Comparison of ENCODE assay signal across 20 cellular contexts in genomic region chr16:65061263-65061662, GRCh38.
A peak's percentile ranks its signal among the peaks of the same experiment; 100 is the strongest.
DNase-seq lines count a peak whose midpoint lies in the region; ATAC-seq, FAIRE-seq and TF ChIP-seq lines count a peak whose summit lies in the region.
"Had no signal": no experiment of that assay in that cellular context is flagged by ENCODE, and none has a peak within 500 bp of the region (broad histone marks: within the 10 kb centered on the region; RNA-seq: fewer than 3 reads in every experiment).

No MANE protein-coding gene starts in this region.

- peaks cover 94% of the 10 kb centered on the region for H4K20me1 ChIP-seq in astrocyte (ENCODE audit: insufficient read depth, low read length)
- H4K20me1 ChIP-seq: BLaER1 treated with 17β-estradiol and CSF1 and Interleukin-3, amounts not matched to agents 10 nM and 100 nM had no signal

- ATAC-seq in pancreas = no peak
- ATAC-seq in GM21390 (IDR thresholded peaks at IDR 0.05; ENCODE audit: unreplicated experiment) = no peak
- ATAC-seq: GM23338, HCT116 had no signal

- no peak for DNase-seq in HFFc6
- no peak for DNase-seq in astrocyte (ENCODE audit: low read depth)
- DNase-seq in pancreas = no peak
- no peak for DNase-seq in ACHN
- no peak for DNase-seq in RKO (ENCODE audit: low spot score)
- no peak for DNase-seq in CD4-positive, alpha-beta memory T cell
- DNase-seq: 8988T; CD8-positive, alpha-beta memory T cell; COR-L47; DMS 273 treated with DMSO at 0.1 percent for 48 hours; H7 had no signal

- H3K9me3 Mint-ChIP-seq in HFFc6 (no peaks in the 10 kb centered on the region), astrocyte (ENCODE audit: unreplicated experiment) (no peaks in the 10 kb centered on the region)
- H3K9me3 Mint-ChIP-seq in CD4-positive, alpha-beta memory T cell = peaks cover 3 to 15% (median 9%) of the 10 kb centered on the region in 8 donors
- H3K9me3 Mint-ChIP-seq: GM23338 had no signal

- peak overlapping the region; percentile 42 for H3K4me2 ChIP-seq in astrocyte (ENCODE audit: low read length)
- H3K4me2 ChIP-seq: BLaER1 treated with 17β-estradiol and CSF1 and Interleukin-3, amounts not matched to agents 10 nM and 100 nM; GM23338 had no signal

- H3K27me3 Mint-ChIP-seq in HFFc6 (ENCODE audit: insufficient read depth) (peaks cover 1% of the 10 kb centered on the region), astrocyte (ENCODE audit: low read depth, unreplicated experiment) (no peaks in the 10 kb centered on the region)
- H3K27me3 Mint-ChIP-seq in CD4-positive, alpha-beta memory T cell = no peaks in the 10 kb centered on the region
- H3K27me3 Mint-ChIP-seq: B cell had no signal

- H3K4me1 Mint-ChIP-seq in HFFc6 (ENCODE audit: low read depth) (peaks cover 75% of the 10 kb centered on the region), astrocyte (ENCODE audit: low read depth, unreplicated experiment) (peaks cover 37% of the 10 kb centered on the region)
- H3K4me1 Mint-ChIP-seq in CD4-positive, alpha-beta memory T cell = no peaks in the 10 kb centered on the region
- H3K4me1 Mint-ChIP-seq: B cell; CD8-positive, alpha-beta memory T cell had no signal

- H3K27ac Mint-ChIP-seq in HFFc6 = 0 out of 2 replicates have a peak overlapping the region, but pooled peaks have one; percentile 26
- no peak overlapping the region for H3K27ac Mint-ChIP-seq in astrocyte (ENCODE audit: unreplicated experiment)
- no peak overlapping the region for H3K27ac Mint-ChIP-seq in CD4-positive, alpha-beta memory T cell
- H3K27ac Mint-ChIP-seq: B cell; CD8-positive, alpha-beta memory T cell; GM23338 had no signal

- H3K27me3 ChIP-seq in astrocyte (ENCODE audit: insufficient read depth, low read length) = no peaks in the 10 kb centered on the region
- H3K27me3 ChIP-seq in pancreas = no peaks in the 10 kb centered on the region
- H3K27me3 ChIP-seq in CD4-positive, alpha-beta memory T cell (ENCODE audit: insufficient read depth, low read length) = no peaks in the 10 kb centered on the region
- H3K27me3 ChIP-seq: BLaER1 treated with 17β-estradiol and CSF1 and Interleukin-3, amounts not matched to agents 10 nM and 100 nM had no signal

- H3K4me1 ChIP-seq in astrocyte (ENCODE audit: insufficient read depth, low read length) (peaks cover 10% of the 10 kb centered on the region), pancreas (no peaks in the 10 kb centered on the region)
- H3K4me1 ChIP-seq in CD4-positive, alpha-beta memory T cell (ENCODE audit: insufficient read depth, low read length) = no peaks in the 10 kb centered on the region
- H3K4me1 ChIP-seq: BLaER1 treated with 17β-estradiol and CSF1 and Interleukin-3, amounts not matched to agents 10 nM and 100 nM had no signal

- H3K36me3 ChIP-seq in astrocyte (ENCODE audit: insufficient read depth, low read length) (peaks cover 21% of the 10 kb centered on the region), pancreas (no peaks in the 10 kb centered on the region)
- H3K36me3 ChIP-seq in CD4-positive, alpha-beta memory T cell (ENCODE audit: insufficient read depth, low read length) = no peaks in the 10 kb centered on the region
- H3K36me3 ChIP-seq: BLaER1 treated with 17β-estradiol and CSF1 and Interleukin-3, amounts not matched to agents 10 nM and 100 nM had no signal

- in situ Hi-C loops in ACHN (cut with HindIII; ENCODE audit: low pct_ligation_motif_present, low pct_unique_long_range_greater_than_20kb, low sequenced_read_pairs) = no loop called here

- H3K9me3 ChIP-seq in astrocyte (ENCODE audit: insufficient read depth, low read depth, low read length) = no peaks in the 10 kb centered on the region
- H3K9me3 ChIP-seq in pancreas = no peaks in the 10 kb centered on the region
- no peaks in the 10 kb centered on the region for H3K9me3 ChIP-seq in CD4-positive, alpha-beta memory T cell (ENCODE audit: control insufficient read depth in 1 of 2, low read length in 2 of 2)
- H3K9me3 ChIP-seq: BLaER1 treated with 17β-estradiol and CSF1 and Interleukin-3, amounts not matched to agents 10 nM and 100 nM had no signal

- POLR2A ChIA-PET in CD4-positive, alpha-beta memory T cell (lab: Charles Lee; ENCODE audit: partially characterized antibody) = no interaction called here

- H3K36me3 Mint-ChIP-seq in HFFc6 (ENCODE audit: low read depth) (peaks cover 28% of the 10 kb centered on the region), astrocyte (ENCODE audit: low read depth, unreplicated experiment) (peaks cover 24% of the 10 kb centered on the region)
- H3K36me3 Mint-ChIP-seq in CD4-positive, alpha-beta memory T cell = no peaks in the 10 kb centered on the region
- H3K36me3 Mint-ChIP-seq: CD8-positive, alpha-beta memory T cell had no signal

- H3K27ac ChIP-seq in astrocyte (ENCODE audit: low read depth, low read length) = peak overlapping the region; percentile 37
- no peak overlapping the region for H3K27ac ChIP-seq in pancreas
- H3K27ac ChIP-seq in CD4-positive, alpha-beta memory T cell (ENCODE audit: low read depth, low read length) = no peak overlapping the region
- H3K27ac ChIP-seq: BLaER1 treated with 17β-estradiol and CSF1 and Interleukin-3, amounts not matched to agents 10 nM and 100 nM had no signal

- FAIRE-seq in astrocyte (lab: Jason Lieb, UNC) = no peak
- peak; percentile 59 for FAIRE-seq in endometrium (lab: Jason Lieb, UNC)
- peak; percentile 41 for FAIRE-seq in pancreas (lab: Jason Lieb, UNC)
- FAIRE-seq: G401.6, GM12891, GM19239 had no signal

- no peak overlapping the region for H3K4me3 Mint-ChIP-seq in HFFc6
- H3K4me3 Mint-ChIP-seq in astrocyte (ENCODE audit: unreplicated experiment) = no peak overlapping the region
- no peak overlapping the region for H3K4me3 Mint-ChIP-seq in CD4-positive, alpha-beta memory T cell
- H3K4me3 Mint-ChIP-seq: B cell; CD8-positive, alpha-beta memory T cell; GM23338 had no signal

- H2AFZ ChIP-seq in astrocyte (ENCODE audit: low read depth, low read length) = no peak overlapping the region
- H2AFZ ChIP-seq: GM23338 had no signal

- intact Hi-C loops in pancreas (cut with DNase I) = no loop called here
- intact Hi-C loops in CD4-positive, alpha-beta memory T cell (cut with micrococcal nuclease) = no loop called here

- peak overlapping the region; percentile 16 for H3K9ac ChIP-seq in astrocyte (ENCODE audit: low read length)
- H3K9ac ChIP-seq: BLaER1 treated with 17β-estradiol and CSF1 and Interleukin-3, amounts not matched to agents 10 nM and 100 nM had no signal

- peaks cover 100% of the 10 kb centered on the region for H3K79me2 ChIP-seq in astrocyte (ENCODE audit: insufficient read depth, low read length)

- CTCF ChIA-PET in CD4-positive, alpha-beta memory T cell (lab: Charles Lee; ENCODE audit: partially characterized antibody) = no interaction called here

- WGBS in pancreas, 2 donors = 49 to 54% methylated on average over 3 of the region's 3 CpGs

- H3K4me3 ChIP-seq in astrocyte (ENCODE audit: insufficient read depth, low read depth, low read length) (no peak overlapping the region), pancreas (no peak overlapping the region)
- no peak overlapping the region for H3K4me3 ChIP-seq in CD4-positive, alpha-beta memory T cell (ENCODE audit: low read length in 2 of 2)
- H3K4me3 ChIP-seq: BLaER1 treated with 17β-estradiol and CSF1 and Interleukin-3, amounts not matched to agents 10 nM and 100 nM; GM23338 had no signal

- TF ChIP-seq CTCF in HFFc6 (IDR thresholded peaks at IDR 0.05) (no peak), astrocyte (IDR thresholded peaks at IDR 0.05; ENCODE audit: insufficient read depth, low read depth, low read length) (no peak), pancreas (IDR thresholded peaks at IDR 0.05) (no peak)
